18 cellular contexts compared by ENCODE assay signal in genomic region chr13:24183741-24184182, GRCh38. TPM values are rescaled to one million over a fixed set of nuclear protein-coding genes. Genes with fewer than 3 reads are reported as not detected.
DNase-seq lines count a peak whose midpoint lies in the region; ATAC-seq and TF ChIP-seq lines count a peak whose summit lies in the region.
"Had no signal": no experiment of that assay in that cellular context is flagged by ENCODE, and none has a peak within 500 bp of the region (broad histone marks: within the 10 kb centered on the region; RNA-seq: fewer than 3 reads in every experiment).

No MANE protein-coding gene starts in this region.

- H3K9me3 ChIP-seq in parathyroid adenoma (ENCODE audit: control insufficient read depth, low read length) = no peaks in the 10 kb centered on the region
- H3K9me3 ChIP-seq: uterus had no signal

- no peaks in the 10 kb centered on the region for H3K36me3 ChIP-seq in parathyroid adenoma (ENCODE audit: control insufficient read depth, insufficient read depth, low read length)
- H3K36me3 ChIP-seq: uterus had no signal

- in situ Hi-C loops in Caki2 (cut with HindIII; ENCODE audit: low pct_unique_long_range_greater_than_20kb, low sequenced_read_pairs) = no loop called here

- DNase-seq in Caki2 (ENCODE audit: low read depth) = peak; percentile 73
- peak; percentile 32 for DNase-seq in RPMI7951 (ENCODE audit: low read depth)
- peak; percentile 57 for DNase-seq in kidney glomerular epithelial cell (lab: John Stamatoyannopoulos, UW)
- no peak for DNase-seq in stimulated activated CD4-positive, alpha-beta T cell treated with anti-CD3 and anti-CD28 coated beads, Interleukin-15, amount 100 ng/mL, for 24 hours
- no peak for DNase-seq in medulla oblongata (ENCODE audit: extremely low spot score)
- DNase-seq in middle frontal gyrus (ENCODE audit: extremely low spot score, low spot score) = no peak
- DNase-seq: activated CD4-positive, alpha-beta memory T cell treated with anti-CD3 and anti-CD28 coated beads, Interleukin-2, amount 10 ng/mL, durations not matched to agents 7 days and 5 days; activated naive CD8-positive, alpha-beta T cell treated with anti-CD3 and anti-CD28 coated beads for 36 hours; left cardiac atrium; naive thymus-derived CD8-positive, alpha-beta T cell; NCI-H146; NCI-H345; retina; RPMI8226; stimulated activated naive CD8-positive, alpha-beta T cell treated with anti-CD3 and anti-CD28 coated beads, Interleukin-15, amount 100 ng/mL, for 72 hours; uterus had no signal

- no peak overlapping the region for H3K9ac ChIP-seq in parathyroid adenoma

- no peaks in the 10 kb centered on the region for H3K27me3 ChIP-seq in parathyroid adenoma (ENCODE audit: control insufficient read depth, insufficient read depth, low read length)
- H3K27me3 ChIP-seq: uterus had no signal

- H3K4me3 ChIP-seq in parathyroid adenoma (ENCODE audit: low read depth, low read length) = no peak overlapping the region
- H3K4me3 ChIP-seq: uterus had no signal

- no peak for ATAC-seq in HG03378 (IDR thresholded peaks at IDR 0.05; ENCODE audit: unreplicated experiment)
- ATAC-seq: naive thymus-derived CD8-positive, alpha-beta T cell; stimulated activated naive CD8-positive, alpha-beta T cell treated with anti-CD3 and anti-CD28 coated beads, Interleukin-15, amount 100 ng/mL, for 72 hours had no signal

- peak overlapping the region; percentile 64 for H3K27ac ChIP-seq in parathyroid adenoma
- H3K27ac ChIP-seq: uterus had no signal

- TF ChIP-seq CTCF in parathyroid adenoma (IDR thresholded peaks at IDR 0.05) = no peak

- peaks cover 12% of the 10 kb centered on the region for H3K4me1 ChIP-seq in parathyroid adenoma
- H3K4me1 ChIP-seq: uterus had no signal

- no peaks in the 10 kb centered on the region for H3K79me2 ChIP-seq in parathyroid adenoma

- H3K4me2 ChIP-seq in parathyroid adenoma (ENCODE audit: low read length) = peak overlapping the region; percentile 37

- H2AFZ ChIP-seq in parathyroid adenoma = peak overlapping the region; percentile 33

RNA-seq across cellular contexts. Expression of gene SPATA13, which starts 23.2 kb away (rescaled TPM):
- total RNA-seq in Caki2 (2014; rRNA removed; shearing (Covaris generic); ENCODE audit: low replicate concordance) = 10.0 and 18.7 TPM in 2 replicates
- 4.5 and 4.6 TPM in 2 replicates for total RNA-seq in RPMI7951 (2014; rRNA removed; shearing (Covaris generic))

Comparison
In these comparisons a context has a peak if more than half of its experiments do, and no peak if none do; other contexts are left out.
1. DNase-seq: peak in Caki2 (single experiment), RPMI7951 (single experiment) and kidney glomerular epithelial cell (single experiment); none in stimulated activated CD4-positive, alpha-beta T cell treated with anti-CD3 and anti-CD28 coated beads, Interleukin-15, amount 100 ng/mL, for 24 hours (single experiment), medulla oblongata (single experiment) and middle frontal gyrus (single experiment).